Comparison of ENCODE assay signal across 8 cellular contexts in the genomic region with DNA sequence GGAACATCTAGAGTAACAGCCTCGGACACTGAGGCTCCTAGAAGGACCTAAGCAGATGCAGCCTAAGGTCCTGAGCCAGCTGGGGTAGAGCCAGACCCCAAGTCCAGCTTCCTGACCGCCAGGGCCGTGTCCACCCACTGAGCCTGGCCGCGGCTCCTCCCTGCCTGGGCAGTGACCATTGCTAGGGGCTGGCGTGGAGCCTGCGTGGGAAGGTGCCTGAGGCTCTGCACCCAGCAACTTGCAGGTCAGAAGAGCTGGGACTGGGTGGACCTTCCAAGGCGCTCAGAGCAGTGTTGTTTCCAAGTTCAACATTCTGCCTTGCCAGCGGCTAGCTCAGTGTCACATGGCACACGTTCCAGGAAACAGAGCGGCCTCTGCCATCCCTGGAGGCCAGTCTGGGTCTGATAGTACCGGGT.
DNase-seq lines count a peak whose midpoint lies in the region; ATAC-seq lines count a peak whose summit lies in the region.

No MANE protein-coding gene starts in this region.

- peak; percentile 61 for ATAC-seq in esophagus mucosa
- ATAC-seq in GM18519 (IDR thresholded peaks at IDR 0.05; ENCODE audit: low FRiP score, unreplicated experiment) = no peak
- ATAC-seq in activated CD4-positive, CD25-positive, alpha-beta regulatory T cell treated with anti-CD3 and anti-CD28 coated beads, Interleukin-2, amount 50 U/mL, for 24 hours = no peak

- peak; percentile 16 for DNase-seq in NCI-H2029 (lab: John Stamatoyannopoulos, UW)
- no peak for DNase-seq in NCI-H2029 treated with DMSO at 0.1 percent for 48 hours (lab: John Stamatoyannopoulos, UW)
- peak; percentile 51 for DNase-seq in middle frontal gyrus (ENCODE audit: extremely low spot score, low spot score)
- no peak for DNase-seq in T1000 (lab: John Stamatoyannopoulos, UW)
- DNase-seq in NCI-H1694 treated with DMSO at 0.1 percent for 48 hours (lab: John Stamatoyannopoulos, UW) = no peak

Comparison
In these comparisons a context has a peak if more than half of its experiments do, and no peak if none do; other contexts are left out.
1. DNase-seq: peak in NCI-H2029 (single experiment) and middle frontal gyrus (single experiment); none in NCI-H2029 treated with DMSO at 0.1 percent for 48 hours (single experiment), T1000 (single experiment) and NCI-H1694 treated with DMSO at 0.1 percent for 48 hours (single experiment).